ENCODE assay signal across 23 cellular contexts in the genomic region with DNA sequence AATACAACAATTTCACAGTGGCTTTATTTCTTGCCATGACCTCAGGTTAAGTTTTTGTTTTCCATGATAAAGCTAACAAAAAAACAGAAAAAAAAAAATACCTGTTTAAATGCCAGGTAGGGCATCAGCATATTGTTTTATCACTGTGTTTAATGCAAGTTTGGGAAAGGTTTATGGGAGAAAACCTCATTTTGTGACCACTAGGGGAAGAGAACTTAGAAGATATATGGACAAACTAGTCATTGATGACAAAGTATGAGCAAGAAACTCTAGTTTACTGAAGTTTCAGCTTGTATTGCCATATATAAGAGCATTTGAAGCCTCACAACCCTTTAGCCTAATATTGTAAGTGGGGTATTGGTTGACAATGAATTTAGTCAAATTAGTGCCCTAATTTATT.
"Had no signal": no experiment of that assay in that cellular context is flagged by ENCODE, and none has a peak within 500 bp of the region (broad histone marks: within the 10 kb centered on the region; RNA-seq: fewer than 3 reads in every experiment).

No MANE protein-coding gene starts in this region.

- H3K36me3 ChIP-seq: ascending aorta, esophagus muscularis mucosa, heart left ventricle, tibial nerve, WERI-Rb-1 had no signal

- H3K27me3 ChIP-seq: ascending aorta, esophagus muscularis mucosa, foreskin keratinocyte, heart left ventricle, tibial nerve had no signal

- H3K4me3 Mint-ChIP-seq: activated naive CD4-positive, alpha-beta T cell treated with anti-CD3 and anti-CD28 coated beads, Interleukin-2, amount 10 ng/mL, durations not matched to agents 7 days and 5 days; activated naive CD8-positive, alpha-beta T cell treated with anti-CD3 and anti-CD28 coated beads, Interleukin-2, amount 10 ng/mL, durations not matched to agents 7 days and 5 days; activated T-helper 1 cell treated with anti-CD3 and anti-CD28 coated beads, Interleukin-12 subunit alpha, Interleukin-12 subunit beta, Interleukin-2, Interleukin-4 antibody, amounts not matched to agents 30 ng/mL and 10 ng/mL and 1 ng/mL, durations not matched to agents 14 hours and 24 hours and 36 hours; brain; immature natural killer cell; naive thymus-derived CD4-positive, alpha-beta T cell had no signal

- H3K9me3 ChIP-seq: ascending aorta, esophagus muscularis mucosa, heart left ventricle, tibial nerve had no signal

- H3K27me3 Mint-ChIP-seq: activated naive CD4-positive, alpha-beta T cell treated with anti-CD3 and anti-CD28 coated beads, Interleukin-2, amount 10 ng/mL, durations not matched to agents 7 days and 5 days; activated naive CD8-positive, alpha-beta T cell treated with anti-CD3 and anti-CD28 coated beads, Interleukin-2, amount 10 ng/mL, durations not matched to agents 7 days and 5 days; brain had no signal

- ATAC-seq: activated CD4-positive, CD25-positive, alpha-beta regulatory T cell treated with anti-CD3 and anti-CD28 coated beads, Interleukin-2, amount 50 U/mL, for 24 hours; foreskin keratinocyte; heart left ventricle; naive thymus-derived CD4-positive, alpha-beta T cell; right cardiac atrium had no signal

- FAIRE-seq: TTC549 had no signal

- H3K27ac Mint-ChIP-seq: activated naive CD4-positive, alpha-beta T cell treated with anti-CD3 and anti-CD28 coated beads, Interleukin-2, amount 10 ng/mL, durations not matched to agents 7 days and 5 days; activated naive CD8-positive, alpha-beta T cell treated with anti-CD3 and anti-CD28 coated beads, Interleukin-2, amount 10 ng/mL, durations not matched to agents 7 days and 5 days; activated T-helper 1 cell treated with anti-CD3 and anti-CD28 coated beads, Interleukin-12 subunit alpha, Interleukin-12 subunit beta, Interleukin-2, Interleukin-4 antibody, amounts not matched to agents 30 ng/mL and 10 ng/mL and 1 ng/mL, durations not matched to agents 14 hours and 24 hours and 36 hours; brain; immature natural killer cell; naive thymus-derived CD4-positive, alpha-beta T cell had no signal

- H3K27ac ChIP-seq: ascending aorta, esophagus muscularis mucosa, foreskin keratinocyte, heart left ventricle, tibial nerve, WERI-Rb-1 had no signal

- H3K4me1 Mint-ChIP-seq: activated naive CD4-positive, alpha-beta T cell treated with anti-CD3 and anti-CD28 coated beads, Interleukin-2, amount 10 ng/mL, durations not matched to agents 7 days and 5 days; activated naive CD8-positive, alpha-beta T cell treated with anti-CD3 and anti-CD28 coated beads, Interleukin-2, amount 10 ng/mL, durations not matched to agents 7 days and 5 days; brain; immature natural killer cell had no signal

- H3K36me3 Mint-ChIP-seq: activated naive CD4-positive, alpha-beta T cell treated with anti-CD3 and anti-CD28 coated beads, Interleukin-2, amount 10 ng/mL, durations not matched to agents 7 days and 5 days; activated naive CD8-positive, alpha-beta T cell treated with anti-CD3 and anti-CD28 coated beads, Interleukin-2, amount 10 ng/mL, durations not matched to agents 7 days and 5 days; brain; immature natural killer cell; naive thymus-derived CD4-positive, alpha-beta T cell had no signal

- H3K4me1 ChIP-seq: ascending aorta, esophagus muscularis mucosa, foreskin keratinocyte, heart left ventricle, tibial nerve had no signal

- DNase-seq: activated CD4-positive, alpha-beta T cell treated with anti-CD3 and anti-CD28 coated beads for 48 hours; activated CD4-positive, alpha-beta T cell treated with anti-CD3 and anti-CD28 coated beads, Interleukin-2, amount 50 U/mL, for 48 hours; activated CD8-positive, alpha-beta memory T cell treated with anti-CD3 and anti-CD28 coated beads for 24 hours; activated effector memory CD4-positive, alpha-beta T cell treated with anti-CD3 and anti-CD28 coated beads, Interleukin-2, amount 50 U/mL, for 16 hours; activated naive CD4-positive, alpha-beta T cell treated with anti-CD3 and anti-CD28 coated beads, Interleukin-2, amount 10 ng/mL, durations not matched to agents 7 days and 5 days; activated naive CD8-positive, alpha-beta T cell treated with anti-CD3 and anti-CD28 coated beads, Interleukin-2, amount 10 ng/mL, durations not matched to agents 7 days and 5 days; foreskin keratinocyte; heart left ventricle; hypothalamus; immature natural killer cell; midbrain; naive thymus-derived CD4-positive, alpha-beta T cell; occipital lobe; right cardiac atrium; stimulated activated naive CD4-positive, alpha-beta T cell treated with Interleukin-2 at 50 U/mL for 16 hours; WERI-Rb-1 had no signal

- H3K9me3 Mint-ChIP-seq: activated naive CD4-positive, alpha-beta T cell treated with anti-CD3 and anti-CD28 coated beads, Interleukin-2, amount 10 ng/mL, durations not matched to agents 7 days and 5 days; activated naive CD8-positive, alpha-beta T cell treated with anti-CD3 and anti-CD28 coated beads, Interleukin-2, amount 10 ng/mL, durations not matched to agents 7 days and 5 days; activated T-helper 1 cell treated with anti-CD3 and anti-CD28 coated beads, Interleukin-12 subunit alpha, Interleukin-12 subunit beta, Interleukin-2, Interleukin-4 antibody, amounts not matched to agents 30 ng/mL and 10 ng/mL and 1 ng/mL, durations not matched to agents 14 hours and 24 hours and 36 hours; brain had no signal

- H3K4me3 ChIP-seq: ascending aorta, esophagus muscularis mucosa, heart left ventricle, tibial nerve had no signal
